8 cellular contexts compared by ENCODE assay signal in genomic region chr18:58225101-58225500, GRCh38.
DNase-seq lines count a peak whose midpoint lies in the region; ATAC-seq and TF ChIP-seq lines count a peak whose summit lies in the region.

No MANE protein-coding gene starts in this region.

- ATAC-seq in GM18505 (IDR thresholded peaks at IDR 0.05; ENCODE audit: unreplicated experiment) (peak; percentile 83), GM21723 (IDR thresholded peaks at IDR 0.05; ENCODE audit: unreplicated experiment) (peak; percentile 88)

- H3K36me3 ChIP-seq in parathyroid adenoma (ENCODE audit: control insufficient read depth, insufficient read depth, low read length) (no peaks in the 10 kb centered on the region), vagina (no peaks in the 10 kb centered on the region)

- H3K79me2 ChIP-seq in parathyroid adenoma, result peaks cover 2% of the 10 kb centered on the region

- peak overlapping the region; percentile 66 for H2AFZ ChIP-seq in parathyroid adenoma

- H3K27me3 ChIP-seq in parathyroid adenoma (ENCODE audit: control insufficient read depth, insufficient read depth, low read length) (no peaks in the 10 kb centered on the region), vagina (no peaks in the 10 kb centered on the region)

- H3K9ac ChIP-seq in parathyroid adenoma, result no peak overlapping the region

- peak overlapping the region; percentile 56 for H3K4me3 ChIP-seq in LNCaP clone FGC (ENCODE audit: low read depth, low read length)
- H3K4me3 ChIP-seq in parathyroid adenoma (ENCODE audit: low read depth, low read length), result no peak overlapping the region
- H3K4me3 ChIP-seq in vagina, result no peak overlapping the region

- TF ChIP-seq POLR2A in GM18505 (IDR thresholded peaks at IDR 0.05; ENCODE audit: borderline replicate concordance, extremely low read depth, insufficient read depth, insufficient read length) (no peak), vagina (IDR thresholded peaks at IDR 0.05) (no peak)

- H3K4me2 ChIP-seq in parathyroid adenoma (ENCODE audit: low read length), result no peak overlapping the region

- no peak for DNase-seq in LNCaP clone FGC (ENCODE audit: low read depth)
- DNase-seq in DMS 273 treated with DMSO at 0.1 percent for 48 hours (lab: John Stamatoyannopoulos, UW), result no peak
- DNase-seq in vagina (ENCODE audit: extremely low spot score in 2 of 2), result no peak
- no peak for DNase-seq in NOMO-1 treated with dmso at 0.1 percent for 144 hours (lab: John Stamatoyannopoulos, UW; ENCODE audit: unreplicated experiment)
- DNase-seq in globus pallidus (ENCODE audit: low spot score), result no peak

- no peak for TF ChIP-seq CTCF in LNCaP clone FGC (IDR thresholded peaks at IDR 0.05; ENCODE audit: control insufficient read depth, extremely low read depth, insufficient read depth)
- TF ChIP-seq CTCF in parathyroid adenoma (IDR thresholded peaks at IDR 0.05), result no peak
- no peak for TF ChIP-seq CTCF in vagina (IDR thresholded peaks at IDR 0.05)

- peaks cover 13% of the 10 kb centered on the region for H3K4me1 ChIP-seq in parathyroid adenoma
- peaks cover 31% of the 10 kb centered on the region for H3K4me1 ChIP-seq in vagina

- H3K9me3 ChIP-seq in parathyroid adenoma (ENCODE audit: control insufficient read depth, low read length), result no peaks in the 10 kb centered on the region
- H3K9me3 ChIP-seq in vagina, result no peaks in the 10 kb centered on the region

- intact Hi-C loops in vagina (cut with DNase I), result no loop called here

- H3K27ac ChIP-seq in parathyroid adenoma, result no peak overlapping the region
- no peak overlapping the region for H3K27ac ChIP-seq in vagina
